In genomic region chr2:81645750-81646301, GRCh38 we compare ENCODE assay signal across 14 cellular contexts.
"Had no signal": no experiment of that assay in that cellular context is flagged by ENCODE, and none has a peak within 500 bp of the region (broad histone marks: within the 10 kb centered on the region; RNA-seq: fewer than 3 reads in every experiment).

No MANE protein-coding gene starts in this region.

- DNase-seq: activated CD4-positive, alpha-beta T cell treated with anti-CD3 and anti-CD28 coated beads for 4 hours; activated naive CD4-positive, alpha-beta T cell treated with Interleukin-2 at 50 U/mL for 16 hours; activated naive CD8-positive, alpha-beta T cell treated with anti-CD3 and anti-CD28 coated beads, Interleukin-2, amount 50 U/mL, for 24 hours; foreskin keratinocyte; head of caudate nucleus; stimulated activated CD4-positive, alpha-beta T cell treated with anti-CD3 and anti-CD28 coated beads, Interleukin-15, amount 100 ng/mL, for 24 hours; stimulated activated CD4-positive, alpha-beta T cell treated with anti-CD3 and anti-CD28 coated beads, Interleukin-4, amount 100 ng/mL, for 24 hours; T-helper 9 cell had no signal

- H3K27me3 ChIP-seq: ascending aorta, cardiac muscle cell, foreskin keratinocyte had no signal

- H3K27ac ChIP-seq: ascending aorta, cardiac muscle cell, foreskin keratinocyte, VCaP had no signal

- FAIRE-seq: keratinocyte, urothelium cell line had no signal

- H3K27ac Mint-ChIP-seq: activated naive CD8-positive, alpha-beta T cell treated with anti-CD3 and anti-CD28 coated beads, Interleukin-2, amount 50 U/mL, for 24 hours; activated T-helper 1 cell treated with anti-CD3 and anti-CD28 coated beads, Interleukin-12 subunit alpha, Interleukin-12 subunit beta, Interleukin-2, Interleukin-4 antibody, amounts not matched to agents 30 ng/mL and 10 ng/mL and 1 ng/mL, durations not matched to agents 14 hours and 24 hours and 36 hours had no signal

- H3K9me3 ChIP-seq: ascending aorta had no signal

- H3K4me3 ChIP-seq: ascending aorta, cardiac muscle cell had no signal

- H3K36me3 ChIP-seq: ascending aorta, cardiac muscle cell had no signal

- H3K4me1 Mint-ChIP-seq: activated naive CD8-positive, alpha-beta T cell treated with anti-CD3 and anti-CD28 coated beads, Interleukin-2, amount 50 U/mL, for 24 hours had no signal

- H3K4me3 Mint-ChIP-seq: activated naive CD8-positive, alpha-beta T cell treated with anti-CD3 and anti-CD28 coated beads, Interleukin-2, amount 50 U/mL, for 24 hours; activated T-helper 1 cell treated with anti-CD3 and anti-CD28 coated beads, Interleukin-12 subunit alpha, Interleukin-12 subunit beta, Interleukin-2, Interleukin-4 antibody, amounts not matched to agents 30 ng/mL and 10 ng/mL and 1 ng/mL, durations not matched to agents 14 hours and 24 hours and 36 hours had no signal

- H3K4me1 ChIP-seq: ascending aorta, foreskin keratinocyte had no signal

- ATAC-seq: activated naive CD8-positive, alpha-beta T cell treated with anti-CD3 and anti-CD28 coated beads, Interleukin-2, amount 50 U/mL, for 24 hours; foreskin keratinocyte had no signal

- H3K27me3 Mint-ChIP-seq: activated naive CD8-positive, alpha-beta T cell treated with anti-CD3 and anti-CD28 coated beads, Interleukin-2, amount 50 U/mL, for 24 hours had no signal
